ENCODE assay signal across 1 cellular context in genomic region chr5:91296691-91297143, GRCh38.
TF ChIP-seq lines count a peak whose summit lies in the region.

No MANE protein-coding gene starts in this region.

TF ChIP-seq in GM23338, 12 proteins besides CTCF, POLR2A, EP300 and RAD21 (continued from another document):
- TF ChIP-seq REST (IDR thresholded peaks at IDR 0.05; ENCODE audit: unreplicated experiment) = no peak
- no peak for TF ChIP-seq NANOG (IDR thresholded peaks at IDR 0.05; ENCODE audit: borderline replicate concordance)
- TF ChIP-seq JUNB (IDR thresholded peaks at IDR 0.05; ENCODE audit: unreplicated experiment) = no peak
- no peak for TF ChIP-seq STAT1 (IDR thresholded peaks at IDR 0.05; ENCODE audit: unreplicated experiment)
- TF ChIP-seq EZH2 (IDR thresholded peaks at IDR 0.05; ENCODE audit: low read depth, unreplicated experiment) = no peak
- TF ChIP-seq ZNF114 (CRISPR knock-in tag; IDR thresholded peaks at IDR 0.05) = no peak
- TF ChIP-seq CREB1 (CRISPR knock-in tag; IDR thresholded peaks at IDR 0.05; ENCODE audit: low read depth) = no peak
- no peak for TF ChIP-seq ZNF331 (CRISPR knock-in tag; IDR thresholded peaks at IDR 0.05; ENCODE audit: low read depth)
- no peak for TF ChIP-seq POLR2AphosphoS5 (IDR thresholded peaks at IDR 0.05; ENCODE audit: low read depth)
- TF ChIP-seq EZH2phosphoT487 (IDR thresholded peaks at IDR 0.05; ENCODE audit: unreplicated experiment) = no peak
